ENCODE assay signal across 8 cellular contexts in genomic region chr1:171742577-171742922, GRCh38. TPM values are rescaled to one million over a fixed set of nuclear protein-coding genes. Genes with fewer than 3 reads are reported as not detected.
DNase-seq lines count a peak whose midpoint lies in the region; ATAC-seq and TF ChIP-seq lines count a peak whose summit lies in the region.

No MANE protein-coding gene starts in this region.

- H3K4me1 ChIP-seq in DND-41 (ENCODE audit: insufficient read depth, low read length) (peaks cover 38% of the 10 kb centered on the region), adrenal gland (replicated peaks in 1 of 2) (peaks cover 27 to 37% of the 10 kb centered on the region in 2 donors), right cardiac atrium (ENCODE audit: control insufficient read depth, insufficient read depth, low read length) (no peaks in the 10 kb centered on the region)

- H3K9ac ChIP-seq in DND-41 (ENCODE audit: low read depth, low read length): peak overlapping the region; percentile 87

- peaks cover 32% of the 10 kb centered on the region for H3K79me2 ChIP-seq in DND-41 (ENCODE audit: insufficient read depth, low read length)

- H3K36me3 ChIP-seq in DND-41 (ENCODE audit: insufficient read depth, low read length): peaks cover 8% of the 10 kb centered on the region; the same call in 1 of the 2 replicates
- no peaks in the 10 kb centered on the region for H3K36me3 ChIP-seq in adrenal gland (replicated peaks in 1 of 2)

- no peaks in the 10 kb centered on the region for H3K27me3 ChIP-seq in DND-41 (ENCODE audit: insufficient read depth, low read length, poor library complexity)
- H3K27me3 ChIP-seq in adrenal gland: no peaks in the 10 kb centered on the region
- H3K27me3 ChIP-seq in right cardiac atrium (ENCODE audit: control insufficient read depth, insufficient read depth): no peaks in the 10 kb centered on the region

- H3K4me2 ChIP-seq in DND-41 (ENCODE audit: insufficient read depth, low read length): peak overlapping the region; percentile 82

- H3K9me3 ChIP-seq in DND-41 (ENCODE audit: insufficient read depth, low read length, severe bottlenecking) (no peaks in the 10 kb centered on the region), adrenal gland (replicated peaks in 1 of 3) (no peaks in the 10 kb centered on the region), right cardiac atrium (ENCODE audit: control insufficient read depth, low read length) (no peaks in the 10 kb centered on the region)

- DNase-seq in DND-41: peak; percentile 35
- DNase-seq in H4 (ENCODE audit: low spot score): peak; percentile 26
- DNase-seq in NCI-H69 (lab: John Stamatoyannopoulos, UW): peak; percentile 73
- DNase-seq in adrenal gland: peak; percentile 46 to 73 (median 56)
- DNase-seq in right cardiac atrium: peak; percentile 35 to 73 (median 63)
- DNase-seq in retinal pigment epithelial cell (ENCODE audit: low read depth): no peak
- no peak for DNase-seq in NCI-H1436 treated with DMSO at 0.1 percent for 48 hours (lab: John Stamatoyannopoulos, UW)

- WGBS in adrenal gland, 4 donors: 0 to 1% (median 0%) methylated on average over 14 of the region's 14 CpGs
- under 1% methylated on average over 14 of the region's 14 CpGs for WGBS in right cardiac atrium

- H2AFZ ChIP-seq in DND-41 (ENCODE audit: low read depth, low read length): peak overlapping the region; percentile 89

- intact Hi-C loops in adrenal gland (cut with DNase I): no loop called here
- intact Hi-C loops in right cardiac atrium (cut with DNase I): loop anchor here in 1 of 4 donors (5.0 kb wide), 1 partner anchor 40 kb away; the partner anchor contains the start of gene METTL13

- H3K27ac ChIP-seq in DND-41 (ENCODE audit: low read length) (peak overlapping the region; percentile 96), adrenal gland (peak overlapping the region; percentile 84 to 98 (median 95)), right cardiac atrium (ENCODE audit: low read length) (peak overlapping the region; percentile 92)

- ATAC-seq in DND-41 (ENCODE audit: insufficient read depth, low read depth) (peak; percentile 24), right cardiac atrium (peak; percentile 67 to 71), GM21825 (IDR thresholded peaks at IDR 0.05; ENCODE audit: unreplicated experiment) (no peak)

- TF ChIP-seq POLR2A in adrenal gland (IDR thresholded peaks at IDR 0.05): no peak

- no peaks in the 10 kb centered on the region for H4K20me1 ChIP-seq in DND-41 (ENCODE audit: insufficient read depth, low read length)

- H3K4me3 ChIP-seq in DND-41 (ENCODE audit: low read depth in 1 of 2, low read length in 2 of 2) (peak overlapping the region; percentile 86 to 87), adrenal gland (peak overlapping the region; percentile 25 to 93 (median 82)), right cardiac atrium (ENCODE audit: low read length) (peak overlapping the region; percentile 90), retinal pigment epithelial cell (ENCODE audit: low read length) (peak overlapping the region; percentile 88)

- no peak for TF ChIP-seq CTCF in DND-41 (IDR thresholded peaks at IDR 0.05; ENCODE audit: borderline replicate concordance, extremely low read depth, low read length, poor library complexity, severe bottlenecking)
- no peak for TF ChIP-seq CTCF in adrenal gland (IDR thresholded peaks at IDR 0.05)
- TF ChIP-seq CTCF in retinal pigment epithelial cell (conservative IDR thresholded peaks at IDR 0.05; ENCODE audit: low read depth, low read length): no peak

RNA-seq across cellular contexts. Expression of gene VAMP4, which starts 0.7 kb away (rescaled TPM):
- total RNA-seq in H4 (2014; rRNA removed; shearing (Covaris generic)): 7.4 and 9.5 TPM in 2 replicates
- total RNA-seq in adrenal gland: 10 to 100 TPM in 6 of 8 donors, 1 to 10 TPM in 2; 7.1 to 23.5 (median 16.4) TPM
- 10 to 100 TPM in 1 of 3 donors, 1 to 10 TPM in 2; 6.1 to 23.7 (median 7.7) TPM for polyA plus RNA-seq in adrenal gland
- total RNA-seq in right cardiac atrium: 10 to 100 TPM in 1 of 4 donors, 1 to 10 TPM in 3; 9.3 to 11.1 (median 9.7) TPM
- 5.9 TPM for polyA plus RNA-seq in right cardiac atrium

RNA-seq across cellular contexts. Expression of gene METTL13, which starts 38.9 kb away (rescaled TPM):
- 22.2 and 24.0 TPM in 2 replicates for total RNA-seq in H4 (2014; rRNA removed; shearing (Covaris generic))
- total RNA-seq in adrenal gland: 10 to 100 TPM; 22.7 to 38.3 (median 32.7) TPM
- 10 to 100 TPM in 2 of 3 donors, 1 to 10 TPM in 1; 9.6 to 37.1 (median 12.3) TPM for polyA plus RNA-seq in adrenal gland
- 10 to 100 TPM; 11.4 to 19.9 (median 14.2) TPM for total RNA-seq in right cardiac atrium
- polyA plus RNA-seq in right cardiac atrium: 9.6 TPM

Comparison
In these comparisons a context has a peak if more than half of its experiments do, and no peak if none do; other contexts are left out.
1. DNase-seq: peak in DND-41 (single experiment), H4 (single experiment), NCI-H69 (single experiment), adrenal gland (7 of 7) and right cardiac atrium (3 of 3); none in retinal pigment epithelial cell (single experiment) and NCI-H1436 treated with DMSO at 0.1 percent for 48 hours (single experiment).
2. Peak in every context shown above with its lines, with median percentiles within 50 percentile points of each other: H3K27ac ChIP-seq and H3K4me3 ChIP-seq.